In the genomic region with DNA sequence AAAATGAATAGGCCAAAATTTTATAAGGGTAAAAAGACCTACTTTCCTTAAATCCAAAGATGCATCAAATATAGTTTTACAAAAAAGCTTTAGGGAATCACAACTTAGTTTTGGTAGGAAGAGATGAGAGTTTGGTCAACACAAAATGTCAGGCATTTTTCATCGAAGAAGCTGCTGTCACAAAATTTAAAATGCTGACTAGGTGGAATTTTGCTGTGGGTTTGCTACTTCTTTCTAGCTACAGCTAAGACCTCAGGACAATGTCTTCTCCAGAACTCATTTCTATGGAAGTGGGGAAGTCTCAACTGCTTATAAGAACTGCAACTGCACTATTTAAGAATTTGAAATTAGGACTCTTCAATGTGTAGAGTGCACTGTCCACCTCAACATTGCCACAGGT, we compare ENCODE assay signal across 33 cellular contexts.
"Had no signal": no experiment of that assay in that cellular context is flagged by ENCODE, and none has a peak within 500 bp of the region (broad histone marks: within the 10 kb centered on the region; RNA-seq: fewer than 3 reads in every experiment).

No MANE protein-coding gene starts in this region.

- DNase-seq: activated B cell treated with CpG ODN at 0.5 μM for 24 hours; activated CD4-positive, alpha-beta memory T cell treated with anti-CD3 and anti-CD28 coated beads for 36 hours; activated CD4-positive, alpha-beta T cell treated with anti-CD3 and anti-CD28 coated beads for 4 hours; activated CD4-positive, alpha-beta T cell treated with anti-CD3 and anti-CD28 coated beads, Interleukin-2, amount 10 ng/mL, durations not matched to agents 24 days and 14 days; activated CD4-positive, alpha-beta T cell treated with anti-CD3 and anti-CD28 coated beads, Interleukin-2, amount 50 U/mL, for 1 hour; activated CD4-positive, alpha-beta T cell treated with anti-CD3 and anti-CD28 coated beads, Interleukin-2, amount 50 U/mL, for 4 hours; activated CD4-positive, CD25-positive, alpha-beta regulatory T cell treated with anti-CD3 and anti-CD28 coated beads, Interleukin-2, amount 50 U/mL, for 72 hours; activated CD8-positive, alpha-beta memory T cell treated with anti-CD3 and anti-CD28 coated beads, Interleukin-2, amount 50 U/mL, for 4 hours; activated CD8-positive, alpha-beta T cell treated with anti-CD3 and anti-CD28 coated beads for 36 hours; activated effector memory CD4-positive, alpha-beta T cell treated with anti-CD3 and anti-CD28 coated beads, Interleukin-2, amount 50 U/mL, for 16 hours; activated gamma-delta T cell treated with Interleukin-2 at 50 U/mL for 16 hours; activated naive CD4-positive, alpha-beta T cell; activated naive CD4-positive, alpha-beta T cell treated with anti-CD3 and anti-CD28 coated beads for 36 hours; activated naive CD4-positive, alpha-beta T cell treated with anti-CD3 and anti-CD28 coated beads, Interleukin-2, amount 50 U/mL, for 16 hours; activated naive CD8-positive, alpha-beta T cell treated with anti-CD3 and anti-CD28 coated beads for 36 hours; activated T-cell treated with anti-CD3 and anti-CD28 coated beads for 4 hours; activated T-cell treated with anti-CD3 and anti-CD28 coated beads, Interleukin-2, amount 50 U/mL, for 1 hour; activated T-cell treated with anti-CD3 and anti-CD28 coated beads, Interleukin-2, amount 50 U/mL, for 4 hours; activated T-cell treated with anti-CD3 and anti-CD28 coated beads, Interleukin-2, amount 50 U/mL, for 72 hours; adrenal gland; amniotic stem cell; aorta; body of pancreas; brain microvascular endothelial cell; central memory CD4-positive, alpha-beta T cell; T-helper 2 cell; T-helper 9 cell had no signal

- ATAC-seq: activated CD8-positive, alpha-beta T cell treated with anti-CD3 and anti-CD28 coated beads for 36 hours; activated naive CD4-positive, alpha-beta T cell treated with anti-CD3 and anti-CD28 coated beads, Interleukin-2, amount 50 U/mL, for 72 hours; activated T-cell treated with anti-CD3 and anti-CD28 coated beads, Interleukin-2, amount 50 U/mL, for 4 hours; activated T-cell treated with anti-CD3 and anti-CD28 coated beads, Interleukin-2, amount 50 U/mL, for 72 hours; activated T-helper 17 cell treated with anti-CD3 and anti-CD28 coated beads, Interleukin-2, amount 50 U/mL, for 72 hours; body of pancreas had no signal

- FAIRE-seq: astrocyte, TTC549 had no signal

- H3K27ac ChIP-seq: adrenal gland, body of pancreas, brain microvascular endothelial cell, breast epithelium, VCaP had no signal

- H3K4me3 ChIP-seq: adrenal gland, body of pancreas, breast epithelium had no signal

- H3K9me3 ChIP-seq: adrenal gland, body of pancreas had no signal

- H3K27me3 ChIP-seq: adrenal gland, body of pancreas, brain microvascular endothelial cell, breast epithelium had no signal

- H3K36me3 ChIP-seq: adrenal gland, brain microvascular endothelial cell, breast epithelium had no signal

- H3K4me1 ChIP-seq: adrenal gland, body of pancreas, breast epithelium had no signal
